Comparison of ENCODE assay signal across 19 cellular contexts in the genomic region with DNA sequence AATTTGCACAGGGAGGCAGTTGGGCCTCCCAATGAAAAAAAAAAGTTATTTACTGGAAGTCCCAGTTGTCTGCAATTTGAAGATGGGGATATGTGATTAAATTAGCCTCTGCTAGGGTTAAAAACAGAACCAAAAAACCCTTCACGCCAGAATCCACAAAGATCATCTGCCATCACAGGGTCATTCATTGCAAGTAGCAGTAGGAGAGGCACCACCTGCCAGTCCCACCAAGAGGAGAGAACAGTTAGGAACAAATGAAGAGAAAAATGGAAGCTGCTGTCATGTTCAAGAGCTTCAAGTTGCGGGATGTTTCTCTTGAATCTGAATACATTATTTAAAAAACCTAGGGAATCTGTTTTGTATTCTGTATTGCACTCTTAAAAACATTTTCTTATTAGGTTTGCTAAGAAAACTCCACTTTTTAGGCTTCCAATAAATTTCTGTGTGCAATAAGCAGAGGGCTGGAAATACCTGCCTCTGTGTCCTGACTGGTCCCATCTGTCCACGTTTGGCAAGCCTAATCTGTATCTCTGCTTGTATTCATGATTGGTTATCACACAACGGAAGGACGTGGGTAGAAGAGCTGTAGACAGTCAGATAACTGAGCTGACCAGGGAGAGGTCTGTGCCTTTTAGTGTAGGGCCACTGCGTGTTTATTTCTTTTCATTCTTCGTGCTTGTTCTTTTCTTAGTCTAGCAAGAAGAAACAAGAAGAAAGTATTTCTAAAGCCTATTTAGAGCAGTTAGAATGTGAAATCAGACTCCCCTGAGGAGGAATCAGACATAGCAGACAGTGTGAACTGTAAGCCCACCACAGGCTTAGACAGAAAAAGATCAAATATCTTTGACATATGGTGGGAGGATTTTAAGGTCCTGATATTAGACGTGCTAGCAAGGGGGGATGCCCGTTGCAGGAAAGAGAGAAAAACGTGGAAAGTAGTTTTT.
DNase-seq lines count a peak whose midpoint lies in the region; ATAC-seq and TF ChIP-seq lines count a peak whose summit lies in the region.
"Had no signal": no experiment of that assay in that cellular context is flagged by ENCODE, and none has a peak within 500 bp of the region (broad histone marks: within the 10 kb centered on the region; RNA-seq: fewer than 3 reads in every experiment).

No MANE protein-coding gene starts in this region.

- ATAC-seq in Right ventricle myocardium inferior, result no peak
- ATAC-seq: activated naive CD4-positive, alpha-beta T cell treated with anti-CD3 and anti-CD28 coated beads, Interleukin-2, amount 50 U/mL, for 72 hours had no signal

- H2AFZ ChIP-seq in smooth muscle cell (ENCODE audit: low read depth), result peak overlapping the region; percentile 89

- peak overlapping the region; percentile 78 for H3K4me2 ChIP-seq in smooth muscle cell

- H3K79me2 ChIP-seq in smooth muscle cell (ENCODE audit: low read depth), result no peaks in the 10 kb centered on the region

- H3K36me3 ChIP-seq in cardiac muscle cell (no peaks in the 10 kb centered on the region), smooth muscle cell (ENCODE audit: low read depth) (no peaks in the 10 kb centered on the region)
- H3K36me3 ChIP-seq: ascending aorta, thyroid gland had no signal

- H3F3A ChIP-seq in smooth muscle cell (ENCODE audit: low read depth), result no peaks in the 10 kb centered on the region

- H3K4me1 ChIP-seq in cardiac muscle cell (ENCODE audit: low read depth) (peaks cover 21% of the 10 kb centered on the region), smooth muscle cell (ENCODE audit: low read depth) (peaks cover 12% of the 10 kb centered on the region)
- H3K4me1 ChIP-seq: ascending aorta, thyroid gland had no signal

- no peaks in the 10 kb centered on the region for H3K9me3 ChIP-seq in cardiac muscle cell (ENCODE audit: low read depth)
- no peaks in the 10 kb centered on the region for H3K9me3 ChIP-seq in smooth muscle cell (replicated peaks; ENCODE audit: low read depth)
- H3K9me3 ChIP-seq: thyroid gland had no signal

- no peak for TF ChIP-seq CTCF in cardiac muscle cell (IDR thresholded peaks at IDR 0.05; ENCODE audit: low read depth, low read length)
- no peak for TF ChIP-seq CTCF in smooth muscle cell (IDR thresholded peaks at IDR 0.05; ENCODE audit: borderline replicate concordance, insufficient read depth, poor library complexity, severe bottlenecking)

- DNase-seq in cardiac muscle cell (ENCODE audit: low read depth in 1 of 2, low spot score in 1 of 2) (peak in 1 of 2 donors; percentile 7), Right ventricle myocardium inferior (ENCODE audit: missing footprints) (no peak), NCI-H82 (lab: John Stamatoyannopoulos, UW) (peak; percentile 88), globus pallidus (ENCODE audit: low spot score) (peak; percentile 42), smooth muscle cell (lab: John Stamatoyannopoulos, UW; ENCODE audit: unreplicated experiment) (no peak), SHP77 (lab: John Stamatoyannopoulos, UW) (no peak), KG1 (lab: John Stamatoyannopoulos, UW) (no peak)
- no peak for DNase-seq in activated CD4-positive, alpha-beta T cell treated with anti-CD3 and anti-CD28 coated beads, Interleukin-2, amount 50 U/mL, for 1 hour
- DNase-seq: 8988T; activated CD4-positive, alpha-beta T cell treated with anti-CD3 and anti-CD28 coated beads for 48 hours; DND-41; foreskin fibroblast; hippocampal formation; islet precursor cell; NCI-H526; thyroid gland had no signal

- H4K20me1 ChIP-seq in smooth muscle cell (ENCODE audit: low read depth), result no peaks in the 10 kb centered on the region

- WGBS in smooth muscle cell (ENCODE audit: low lambda C conversion rate), result 38% methylated on average over 10 of the region's 10 CpGs

- H3K9ac ChIP-seq in smooth muscle cell (ENCODE audit: low read depth), result no peak overlapping the region

- H3K27me3 ChIP-seq in cardiac muscle cell (no peaks in the 10 kb centered on the region), smooth muscle cell (ENCODE audit: low read depth) (no peaks in the 10 kb centered on the region)
- H3K27me3 ChIP-seq: ascending aorta, thyroid gland had no signal

- intact Hi-C loops in Right ventricle myocardium inferior (cut with DNase I), result no loop called here

- H3K27ac ChIP-seq in cardiac muscle cell (peak overlapping the region; percentile 63), smooth muscle cell (ENCODE audit: low read depth) (no peak overlapping the region)
- H3K27ac ChIP-seq: ascending aorta, HL-60, thyroid gland had no signal

- H3K4me3 ChIP-seq in cardiac muscle cell (no peak overlapping the region), smooth muscle cell (peak overlapping the region; percentile 22)
- H3K4me3 ChIP-seq: ascending aorta, thyroid gland had no signal

Comparison
In these comparisons a context has a peak if more than half of its experiments do, and no peak if none do; other contexts are left out.
1. DNase-seq: peak in NCI-H82 (single experiment) and globus pallidus (single experiment); none in Right ventricle myocardium inferior (single experiment), smooth muscle cell (single experiment), SHP77 (0 of 2), KG1 (single experiment) and activated CD4-positive, alpha-beta T cell treated with anti-CD3 and anti-CD28 coated beads, Interleukin-2, amount 50 U/mL, for 1 hour (single experiment).